ENCODE assay signal across 12 cellular contexts in genomic region chr7:5903002-5903401, GRCh38. TPM values are rescaled to one million over a fixed set of nuclear protein-coding genes. Genes with fewer than 3 reads are reported as not detected.
DNase-seq lines count a peak whose midpoint lies in the region; TF ChIP-seq lines count a peak whose summit lies in the region.
"Not testable (repeated sequence)": the region's sequence is repeated elsewhere in the genome, so short reads cannot be mapped to it uniquely, and the experiment has no call there.
"Had no signal": no experiment of that assay in that cellular context is flagged by ENCODE, and none has a peak within 500 bp of the region (broad histone marks: within the 10 kb centered on the region; RNA-seq: fewer than 3 reads in every experiment).

No MANE protein-coding gene starts in this region.

- not testable (repeated sequence) for H3K4me1 Mint-ChIP-seq in mesothelial cell of epicardium; osteocyte (ENCODE audit: unreplicated experiment)

- peak overlapping the region; percentile 43 for H3K27ac Mint-ChIP-seq in mesothelial cell of epicardium
- not testable (repeated sequence) for H3K27ac Mint-ChIP-seq in osteocyte (ENCODE audit: unreplicated experiment)

- H3K4me3 Mint-ChIP-seq in mesothelial cell of epicardium; osteocyte (ENCODE audit: unreplicated experiment): not testable (repeated sequence)

- not testable (repeated sequence) for H3K36me3 Mint-ChIP-seq in mesothelial cell of epicardium; osteocyte (ENCODE audit: unreplicated experiment)

- not testable (repeated sequence) for H3K9me3 Mint-ChIP-seq in mesothelial cell of epicardium; osteocyte (ENCODE audit: unreplicated experiment)

- DNase-seq in SK-N-DZ (ENCODE audit: low spot score), result peak; percentile 91
- not testable (repeated sequence) for DNase-seq in mesothelial cell of epicardium (ENCODE audit: low spot score in 2 of 2, unreplicated experiment in 2 of 2)
- peak; percentile 1 for DNase-seq in osteocyte (ENCODE audit: extremely low spot score, unreplicated experiment)

- not testable (repeated sequence) for H3K27me3 Mint-ChIP-seq in mesothelial cell of epicardium (ENCODE audit: low read depth); osteocyte (ENCODE audit: unreplicated experiment)

- not testable (repeated sequence) for TF ChIP-seq CTCF in mesothelial cell of epicardium (IDR thresholded peaks at IDR 0.05; ENCODE audit: unreplicated experiment); osteocyte (IDR thresholded peaks at IDR 0.05)

RNA-seq across cellular contexts. Expression of gene CCZ1, which starts 4.5 kb away (rescaled TPM):
- polyA plus RNA-seq in SK-N-DZ (2014; cell fraction: cytosol; rRNA removed), result 199 and 204 TPM in 2 replicates
- polyA plus RNA-seq in SK-N-DZ (2014; cell fraction: nucleus; rRNA removed), result 135 and 167 TPM in 2 replicates
- 82.3 to 91.8 TPM (median 90.5 TPM) in 3 replicates for total RNA-seq in mesothelial cell of epicardium
- 90.5 and 95.3 TPM in 2 replicates for total RNA-seq in osteocyte

RNA-seq across cellular contexts. Expression of gene OCM, which starts 22.4 kb away (rescaled TPM):
- not detected in 2 replicates for polyA plus RNA-seq in SK-N-DZ (2014; cell fraction: cytosol; rRNA removed)
- not detected in 2 replicates for polyA plus RNA-seq in SK-N-DZ (2014; cell fraction: nucleus; rRNA removed)
- total RNA-seq in mesothelial cell of epicardium (0.45 to 0.49 TPM in 2 of 3 replicates, not detected in the other), osteocyte (not detected in 2 replicates)
- total RNA-seq: A172, A673, Caco-2, Calu3, Daoy had no signal
- polyA plus RNA-seq: A549, AG04450, BJ, CD14-positive monocyte had no signal
